Comparison of ENCODE assay signal across 14 cellular contexts in the genomic region with DNA sequence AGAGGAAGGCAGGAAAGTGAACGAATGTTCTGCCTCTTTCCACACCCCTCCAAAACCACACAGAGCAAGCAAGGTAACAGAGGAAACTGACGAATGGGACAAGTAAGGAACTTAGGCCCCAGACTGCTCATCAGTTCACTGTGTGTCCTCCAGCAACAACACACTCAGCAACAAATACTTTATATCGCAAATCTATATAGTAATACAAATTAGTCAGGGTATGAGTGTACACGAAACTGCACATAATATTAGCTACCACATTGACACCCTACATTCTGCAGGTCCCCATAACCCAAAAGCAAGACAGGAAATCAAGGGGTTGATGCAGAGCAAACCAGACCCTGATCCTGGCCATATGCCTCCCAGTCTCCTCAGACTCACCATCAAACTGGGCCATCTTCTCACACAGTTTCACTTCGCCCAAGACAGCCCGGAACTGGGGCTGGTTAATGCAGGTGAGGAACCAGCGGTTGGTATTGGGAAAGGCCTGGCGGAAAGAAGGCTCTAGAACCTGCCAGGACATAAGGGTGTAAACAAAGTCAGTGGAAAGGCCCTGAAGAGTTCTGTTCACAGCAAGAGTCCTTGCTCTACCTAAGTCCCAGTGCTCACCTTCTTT. TPM values are rescaled to one million over a fixed set of nuclear protein-coding genes. Genes with fewer than 3 reads are reported as not detected.
DNase-seq lines count a peak whose midpoint lies in the region; ATAC-seq and TF ChIP-seq lines count a peak whose summit lies in the region.
"Had no signal": no experiment of that assay in that cellular context is flagged by ENCODE, and none has a peak within 500 bp of the region (broad histone marks: within the 10 kb centered on the region; RNA-seq: fewer than 3 reads in every experiment).

No MANE protein-coding gene starts in this region.

- H3K4me3 ChIP-seq in OCI-LY1 (ENCODE audit: low read depth, low read length, poor library complexity, severe bottlenecking): no peak overlapping the region
- H3K4me3 ChIP-seq: adrenal gland, SJSA1 had no signal

- H3K27me3 Mint-ChIP-seq in activated T-cell treated with anti-CD3 and anti-CD28 coated beads, Interleukin-2, amount 50 U/mL, for 4 hours (ENCODE audit: low read depth): no peaks in the 10 kb centered on the region
- H3K27me3 Mint-ChIP-seq in central memory CD8-positive, alpha-beta T cell: no peaks in the 10 kb centered on the region
- H3K27me3 Mint-ChIP-seq: dendritic cell treated with granulocyte-macrophage colony-stimulating factor and Interleukin-4, amounts not matched to agents 40 ng/mL and 50 ng/mL, for 4 days had no signal

- H3K4me1 Mint-ChIP-seq in activated T-cell treated with anti-CD3 and anti-CD28 coated beads, Interleukin-2, amount 50 U/mL, for 4 hours (ENCODE audit: low read depth): peaks cover 50% of the 10 kb centered on the region
- peaks cover 34% of the 10 kb centered on the region for H3K4me1 Mint-ChIP-seq in central memory CD8-positive, alpha-beta T cell
- peaks cover 54% of the 10 kb centered on the region for H3K4me1 Mint-ChIP-seq in stimulated activated effector memory CD8-positive, alpha-beta T cell treated with anti-CD3 and anti-CD28 coated beads, Interleukin-12 subunit alpha, Interleukin-12 subunit beta, amount 100 ng/mL, for 72 hours

- no peak for DNase-seq in activated T-cell treated with anti-CD3 and anti-CD28 coated beads, Interleukin-2, amount 50 U/mL, for 4 hours
- DNase-seq in activated T-cell treated with anti-CD3 and anti-CD28 coated beads, Interleukin-2, amount 50 U/mL, for 48 hours: no peak
- no peak for DNase-seq in central memory CD8-positive, alpha-beta T cell (ENCODE audit: low spot score in 2 of 2)
- no peak for DNase-seq in stimulated activated effector memory CD8-positive, alpha-beta T cell treated with anti-CD3 and anti-CD28 coated beads, Interleukin-12 subunit alpha, Interleukin-12 subunit beta, amount 100 ng/mL, for 72 hours (ENCODE audit: low spot score in 2 of 2)
- no peak for DNase-seq in NCI-H345 (lab: John Stamatoyannopoulos, UW)
- DNase-seq in effector CD8-positive, alpha-beta T cell (lab: John Stamatoyannopoulos, UW): no peak
- DNase-seq: IMR-90, NCI-H1417, NCI-H526 treated with DMSO at 0.1 percent for 48 hours had no signal

- no peak overlapping the region for H2AFZ ChIP-seq in OCI-LY1 (ENCODE audit: low read length)

- H3K36me3 Mint-ChIP-seq in activated T-cell treated with anti-CD3 and anti-CD28 coated beads, Interleukin-2, amount 50 U/mL, for 4 hours (ENCODE audit: insufficient read depth): peaks cover 49% of the 10 kb centered on the region
- H3K36me3 Mint-ChIP-seq in central memory CD8-positive, alpha-beta T cell (ENCODE audit: insufficient read depth): peaks cover 63% of the 10 kb centered on the region
- H3K36me3 Mint-ChIP-seq in stimulated activated effector memory CD8-positive, alpha-beta T cell treated with anti-CD3 and anti-CD28 coated beads, Interleukin-12 subunit alpha, Interleukin-12 subunit beta, amount 100 ng/mL, for 72 hours: peaks cover 100% of the 10 kb centered on the region

- H3K4me3 Mint-ChIP-seq in activated T-cell treated with anti-CD3 and anti-CD28 coated beads, Interleukin-2, amount 50 U/mL, for 4 hours: peak overlapping the region; percentile 42
- peak overlapping the region; percentile 25 for H3K4me3 Mint-ChIP-seq in central memory CD8-positive, alpha-beta T cell
- H3K4me3 Mint-ChIP-seq in stimulated activated effector memory CD8-positive, alpha-beta T cell treated with anti-CD3 and anti-CD28 coated beads, Interleukin-12 subunit alpha, Interleukin-12 subunit beta, amount 100 ng/mL, for 72 hours: peak overlapping the region; percentile 38
- H3K4me3 Mint-ChIP-seq: dendritic cell treated with granulocyte-macrophage colony-stimulating factor and Interleukin-4, amounts not matched to agents 40 ng/mL and 50 ng/mL, for 4 days had no signal

- TF ChIP-seq CTCF in OCI-LY1 (IDR thresholded peaks at IDR 0.05; ENCODE audit: low read length): no peak

- no peaks in the 10 kb centered on the region for H3F3A ChIP-seq in OCI-LY1 (ENCODE audit: insufficient read depth, low read length)

- no peak overlapping the region for H3K4me2 ChIP-seq in OCI-LY1 (ENCODE audit: low read length)

- H3K9me3 Mint-ChIP-seq in activated T-cell treated with anti-CD3 and anti-CD28 coated beads, Interleukin-2, amount 50 U/mL, for 4 hours: no peaks in the 10 kb centered on the region
- no peaks in the 10 kb centered on the region for H3K9me3 Mint-ChIP-seq in central memory CD8-positive, alpha-beta T cell
- H3K9me3 Mint-ChIP-seq in stimulated activated effector memory CD8-positive, alpha-beta T cell treated with anti-CD3 and anti-CD28 coated beads, Interleukin-12 subunit alpha, Interleukin-12 subunit beta, amount 100 ng/mL, for 72 hours: no peaks in the 10 kb centered on the region
- H3K9me3 Mint-ChIP-seq: dendritic cell treated with granulocyte-macrophage colony-stimulating factor and Interleukin-4, amounts not matched to agents 40 ng/mL and 50 ng/mL, for 4 days had no signal

- ATAC-seq in activated T-cell treated with anti-CD3 and anti-CD28 coated beads, Interleukin-2, amount 50 U/mL, for 4 hours: peak in 1 of 2 donors; percentile 16
- ATAC-seq in central memory CD8-positive, alpha-beta T cell (replicated peaks; ENCODE audit: extremely low read depth, poor library complexity, severe bottlenecking): no peak
- peak; percentile 68 for ATAC-seq in stimulated activated effector memory CD8-positive, alpha-beta T cell treated with anti-CD3 and anti-CD28 coated beads, Interleukin-12 subunit alpha, Interleukin-12 subunit beta, amount 100 ng/mL, for 72 hours
- no peak for ATAC-seq in HG03378 (IDR thresholded peaks at IDR 0.05; ENCODE audit: unreplicated experiment)

- no peaks in the 10 kb centered on the region for H3K9me3 ChIP-seq in OCI-LY1 (ENCODE audit: low read length)
- H3K9me3 ChIP-seq: adrenal gland, SJSA1 had no signal

- peak overlapping the region; percentile 37 for H3K27ac ChIP-seq in OCI-LY1 (ENCODE audit: low read depth, low read length, poor library complexity, severe bottlenecking)
- H3K27ac ChIP-seq: adrenal gland, SJSA1 had no signal

- peaks cover 16% of the 10 kb centered on the region for H3K4me1 ChIP-seq in OCI-LY1 (ENCODE audit: insufficient read depth, low read length, severe bottlenecking)

- no peaks in the 10 kb centered on the region for H4K20me1 ChIP-seq in OCI-LY1 (ENCODE audit: insufficient read depth, low read length)

- peaks cover 96% of the 10 kb centered on the region for H3K36me3 ChIP-seq in OCI-LY1 (ENCODE audit: insufficient read depth, low read length)

- H3K9ac ChIP-seq in OCI-LY1 (ENCODE audit: low read length): no peak overlapping the region

- no peaks in the 10 kb centered on the region for H3K9me2 ChIP-seq in OCI-LY1 (ENCODE audit: low read depth, low read length)

- peak overlapping the region; percentile 83 for H3K27ac Mint-ChIP-seq in central memory CD8-positive, alpha-beta T cell (ENCODE audit: low read depth)
- H3K27ac Mint-ChIP-seq in stimulated activated effector memory CD8-positive, alpha-beta T cell treated with anti-CD3 and anti-CD28 coated beads, Interleukin-12 subunit alpha, Interleukin-12 subunit beta, amount 100 ng/mL, for 72 hours: peak overlapping the region; percentile 76
- H3K27ac Mint-ChIP-seq: dendritic cell treated with granulocyte-macrophage colony-stimulating factor and Interleukin-4, amounts not matched to agents 40 ng/mL and 50 ng/mL, for 4 days had no signal

- peaks cover 11% of the 10 kb centered on the region for H3K79me2 ChIP-seq in OCI-LY1 (ENCODE audit: insufficient read depth, low read length)

- H3K27me3 ChIP-seq in OCI-LY1 (ENCODE audit: insufficient read depth, low read length): no peaks in the 10 kb centered on the region
- H3K27me3 ChIP-seq: adrenal gland, SJSA1 had no signal

RNA-seq across cellular contexts. Expression of gene EEF1G, which starts 6.6 kb away (rescaled TPM):
- total RNA-seq in activated T-cell treated with anti-CD3 and anti-CD28 coated beads, Interleukin-2, amount 50 U/mL, for 4 hours: 1,000 to 10,000 TPM; 1,775 to 1,880 (median 1,879) TPM

RNA-seq across cellular contexts. Expression of gene AHNAK, which starts 20.5 kb away (rescaled TPM):
- 10 to 100 TPM; 12.3 to 22.7 (median 13.3) TPM for total RNA-seq in activated T-cell treated with anti-CD3 and anti-CD28 coated beads, Interleukin-2, amount 50 U/mL, for 4 hours

RNA-seq across cellular contexts. Expression of gene TUT1, which starts 24.2 kb away (rescaled TPM):
- total RNA-seq in activated T-cell treated with anti-CD3 and anti-CD28 coated beads, Interleukin-2, amount 50 U/mL, for 4 hours: 10 to 100 TPM; 39.4 to 46.1 (median 41.6) TPM

RNA-seq across cellular contexts. Expression of gene MTA2, which starts 34.5 kb away (rescaled TPM):
- 100 to 1,000 TPM; 217 to 224 (median 220) TPM for total RNA-seq in activated T-cell treated with anti-CD3 and anti-CD28 coated beads, Interleukin-2, amount 50 U/mL, for 4 hours

RNA-seq across cellular contexts. Expression of gene EML3, which starts 45.4 kb away (rescaled TPM):
- 100 to 1,000 TPM; 145 to 160 (median 155) TPM for total RNA-seq in activated T-cell treated with anti-CD3 and anti-CD28 coated beads, Interleukin-2, amount 50 U/mL, for 4 hours
